In the genomic region with DNA sequence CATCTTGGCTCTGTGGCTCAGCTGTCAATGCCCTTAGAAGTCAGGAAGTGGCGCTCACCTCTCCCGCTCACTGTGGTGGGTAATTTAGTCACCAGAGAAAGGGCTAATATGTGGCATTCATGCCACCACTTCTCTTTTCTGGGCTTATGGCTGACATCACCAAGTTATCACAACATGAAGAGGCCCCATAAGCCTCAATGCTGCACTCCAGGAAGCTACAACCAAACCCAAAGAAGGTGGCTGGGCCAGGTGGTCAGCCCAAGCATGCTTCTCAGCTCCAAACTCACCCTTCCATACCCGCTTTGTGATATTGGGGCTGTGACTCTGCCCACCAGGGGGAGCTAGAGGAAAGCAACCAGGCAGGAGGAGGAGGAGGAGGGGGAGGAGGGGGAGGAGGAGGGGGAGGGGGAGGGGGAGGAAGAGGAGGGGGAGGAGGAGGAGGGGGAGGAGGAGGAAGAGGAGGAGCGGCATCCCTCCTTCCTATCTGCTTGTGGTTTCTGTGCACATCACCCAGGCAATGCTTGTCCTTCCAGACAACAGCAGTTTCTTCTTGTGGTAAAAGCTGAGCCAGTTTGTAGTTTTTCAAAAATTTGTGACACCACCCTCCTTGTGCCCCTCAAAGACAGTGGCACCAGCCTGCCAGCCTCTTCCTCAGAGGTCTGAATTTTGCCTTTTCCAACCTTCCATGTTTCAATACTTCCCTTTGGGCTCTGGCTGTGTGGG, we compare ENCODE assay signal across 9 cellular contexts. TPM values are rescaled to one million over a fixed set of nuclear protein-coding genes. Genes with fewer than 3 reads are reported as not detected.
DNase-seq lines count a peak whose midpoint lies in the region; ATAC-seq and TF ChIP-seq lines count a peak whose summit lies in the region.
"Had no signal": no experiment of that assay in that cellular context is flagged by ENCODE, and none has a peak within 500 bp of the region (broad histone marks: within the 10 kb centered on the region; RNA-seq: fewer than 3 reads in every experiment).

No MANE protein-coding gene starts in this region.

- peak; percentile 64 for ATAC-seq in CD8-positive, alpha-beta T cell
- ATAC-seq in GM21423 (IDR thresholded peaks at IDR 0.05; ENCODE audit: unreplicated experiment) (peak; percentile 76), left lobe of liver (peak; percentile 98)

- H3K27me3 ChIP-seq in CD8-positive, alpha-beta T cell (ENCODE audit: insufficient read depth, low read length) = no peaks in the 10 kb centered on the region

- no peaks in the 10 kb centered on the region for H3K9me3 Mint-ChIP-seq in CD8-positive, alpha-beta T cell

- H3K36me3 Mint-ChIP-seq in CD8-positive, alpha-beta T cell = no peaks in the 10 kb centered on the region

- no peaks in the 10 kb centered on the region for H3K9me3 ChIP-seq in CD8-positive, alpha-beta T cell (ENCODE audit: low read length)

- H3K27ac ChIP-seq in CD8-positive, alpha-beta T cell (ENCODE audit: low read depth, low read length) = no peak overlapping the region
- H3K27ac ChIP-seq in caudate nucleus (ENCODE audit: low read depth, low read length) = no peak overlapping the region

- no peaks in the 10 kb centered on the region for H3K36me3 ChIP-seq in CD8-positive, alpha-beta T cell (ENCODE audit: insufficient read depth, low read length)

- H3K27ac Mint-ChIP-seq in CD8-positive, alpha-beta T cell = peak overlapping the region; percentile 11

- peaks cover 24% of the 10 kb centered on the region for H3K27me3 Mint-ChIP-seq in CD8-positive, alpha-beta T cell (ENCODE audit: low read depth)

- TF ChIP-seq CTCF in CD8-positive, alpha-beta T cell (IDR thresholded peaks at IDR 0.05) = no peak

- DNase-seq in CD8-positive, alpha-beta T cell = peak; percentile 40 to 80 (median 61)
- DNase-seq in MV-4-11 (lab: John Stamatoyannopoulos, UW) (peak; percentile 90), caudate nucleus (lab: John Stamatoyannopoulos, UW) (peak in 31 of 61 donors; percentile 0 to 42 (median 6)), left lobe of liver (ENCODE audit: low spot score) (peak; percentile 80), NCI-H187 (lab: John Stamatoyannopoulos, UW) (no peak)
- DNase-seq in activated CD4-positive, CD25-positive, alpha-beta regulatory T cell (lab: John Stamatoyannopoulos, UW) = peak; percentile 44 to 62 (median 56)
- DNase-seq in stimulated activated CD8-positive, alpha-beta memory T cell treated with anti-CD3 and anti-CD28 coated beads, Interleukin-12 subunit alpha, Interleukin-12 subunit beta, amount 100 ng/mL, for 4 hours (ENCODE audit: low read depth) = peak; percentile 28

- H3K4me3 ChIP-seq in CD8-positive, alpha-beta T cell (ENCODE audit: low read depth, low read length) = no peak overlapping the region

- H3K4me1 ChIP-seq in CD8-positive, alpha-beta T cell (ENCODE audit: insufficient read depth, low read length) = peaks cover 14% of the 10 kb centered on the region

- intact Hi-C loops in CD8-positive, alpha-beta T cell (cut with DNase I, micrococcal nuclease) = loop anchor here (1.0 to 2.0 kb wide), 3 partner anchors 173 to 237 kb away; no protein-coding TSS in a partner anchor

- POLR2A ChIA-PET in CD8-positive, alpha-beta T cell (lab: Charles Lee) = no interaction called here

- H3K4me1 Mint-ChIP-seq in CD8-positive, alpha-beta T cell (ENCODE audit: low read depth) = peaks cover 12% of the 10 kb centered on the region

- CTCF ChIA-PET in CD8-positive, alpha-beta T cell (lab: Charles Lee) = interaction anchor here (0.7 to 2.0 kb wide), 19 partner anchors 9 to 366 kb away, joined by 3 to 8 read pairs (median 3); partner anchors contain the start of gene MYOF

- H3K4me3 Mint-ChIP-seq in CD8-positive, alpha-beta T cell = no peak overlapping the region

RNA-seq across cellular contexts. Expression of gene CYP26A1, which starts 42.1 kb away (rescaled TPM):
- not detected for total RNA-seq in CD8-positive, alpha-beta T cell
- total RNA-seq in left lobe of liver = 16.2 TPM
- total RNA-seq: T-helper 1 cell treated with Interleukin-12 subunit alpha and Interleukin-12 subunit beta and Interleukin-4 antibody, amounts not matched to agents 30 ng/mL and 1 ng/mL, for 36 hours had no signal

RNA-seq across cellular contexts. Expression of gene CYP26C1, which starts 55.2 kb away (rescaled TPM):
- under 1 TPM in 1 of 2 experiments, not detected in 1; 0.08 TPM for total RNA-seq in CD8-positive, alpha-beta T cell
- total RNA-seq in left lobe of liver = 0.08 TPM
- total RNA-seq: T-helper 1 cell treated with Interleukin-12 subunit alpha and Interleukin-12 subunit beta and Interleukin-4 antibody, amounts not matched to agents 30 ng/mL and 1 ng/mL, for 36 hours had no signal

Comparison
In these comparisons a context has a peak if more than half of its experiments do, and no peak if none do; other contexts are left out.
1. DNase-seq: peak in CD8-positive, alpha-beta T cell (7 of 7), MV-4-11 (single experiment), activated CD4-positive, CD25-positive, alpha-beta regulatory T cell (4 of 4), caudate nucleus (31 of 61), left lobe of liver (single experiment) and stimulated activated CD8-positive, alpha-beta memory T cell treated with anti-CD3 and anti-CD28 coated beads, Interleukin-12 subunit alpha, Interleukin-12 subunit beta, amount 100 ng/mL, for 4 hours (single experiment); none in NCI-H187 (0 of 2).
2. RNA of gene CYP26A1, which starts 42.1 kb away (total RNA-seq): 16.2 TPM in left lobe of liver (single experiment); not detected in CD8-positive, alpha-beta T cell; every median in the first group is over 10 times any median in the second.
3. Peak in every context shown above with its lines, with median percentiles within 50 percentile points of each other: ATAC-seq.